ENCODE assay signal across 13 cellular contexts in the genomic region with DNA sequence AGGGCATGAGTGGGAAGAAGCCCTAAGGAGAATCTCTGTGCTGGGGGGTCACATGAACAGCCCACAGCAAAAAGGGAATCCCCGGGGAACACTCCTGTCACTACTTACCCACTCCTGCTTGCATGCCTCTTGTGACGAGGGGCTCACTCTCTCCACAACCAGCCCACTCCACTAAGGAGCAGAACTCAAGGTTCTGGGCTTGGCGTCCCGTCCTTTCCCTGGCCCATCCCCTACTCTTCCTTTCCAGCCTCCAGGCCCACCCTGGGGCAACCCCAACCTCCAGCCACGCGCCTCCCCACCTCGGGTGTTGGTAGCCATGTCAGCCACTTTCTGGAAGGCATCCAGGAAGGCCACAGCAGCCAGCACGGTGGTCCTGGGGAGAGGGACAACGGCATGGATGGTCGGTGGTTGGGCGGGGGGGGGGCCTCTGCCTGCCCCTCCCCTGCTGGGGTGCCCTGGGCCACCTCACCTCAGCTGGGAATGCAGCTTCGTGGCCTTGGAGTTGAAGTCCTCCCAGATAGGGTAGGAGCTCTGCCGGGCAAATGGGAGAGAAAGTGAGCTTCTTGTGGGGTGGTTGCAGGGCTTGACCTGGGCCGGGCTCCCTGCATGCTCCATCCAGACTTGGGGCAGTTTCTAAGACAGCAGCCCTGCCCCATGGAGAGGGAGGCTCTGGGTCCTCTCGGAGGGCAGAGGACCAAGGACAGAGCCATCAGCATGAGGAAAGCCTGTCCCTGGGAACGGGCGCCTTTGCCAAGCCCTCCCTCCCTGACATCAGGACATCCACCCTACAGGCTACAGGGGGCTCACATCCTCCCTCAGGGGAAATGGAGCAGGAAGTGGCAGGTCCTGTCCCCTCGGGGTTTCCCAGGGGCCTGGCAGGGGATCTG. TPM values are rescaled to one million over a fixed set of nuclear protein-coding genes. Genes with fewer than 3 reads are reported as not detected.
DNase-seq lines count a peak whose midpoint lies in the region; ATAC-seq and TF ChIP-seq lines count a peak whose summit lies in the region.
"Had no signal": no experiment of that assay in that cellular context is flagged by ENCODE, and none has a peak within 500 bp of the region (broad histone marks: within the 10 kb centered on the region; RNA-seq: fewer than 3 reads in every experiment).

No MANE protein-coding gene starts in this region.

- H3K4me2 ChIP-seq in OCI-LY7 (ENCODE audit: low read length), result no peak overlapping the region; the same call in 1 of the 2 replicates

- H3K27ac ChIP-seq in A673 (ENCODE audit: low read depth, low read length, poor library complexity, severe bottlenecking), result peak overlapping the region; percentile 42
- peak overlapping the region; percentile 93 for H3K27ac ChIP-seq in left ventricle myocardium inferior (replicated peaks)
- peak overlapping the region; percentile 61 for H3K27ac ChIP-seq in psoas muscle
- no peak overlapping the region for H3K27ac ChIP-seq in OCI-LY7 (ENCODE audit: low read depth, low read length, poor library complexity, severe bottlenecking)
- H3K27ac ChIP-seq in colonic mucosa, result no peak overlapping the region
- H3K27ac ChIP-seq: SJSA1 had no signal

- H3K79me2 ChIP-seq in OCI-LY7 (ENCODE audit: insufficient read depth, low read depth, low read length), result no peaks in the 10 kb centered on the region

- POLR2A ChIA-PET in A673 (lab: Charles Lee; ENCODE audit: low non-redundant PET), result no interaction called here
- POLR2A ChIA-PET in OCI-LY7 (lab: Charles Lee), result no interaction called here

- TF ChIP-seq CTCF in A673 (conservative IDR thresholded peaks at IDR 0.05; ENCODE audit: low read depth, low read length) (no peak), left ventricle myocardium inferior (IDR thresholded peaks at IDR 0.05; ENCODE audit: borderline replicate concordance) (no peak), psoas muscle (IDR thresholded peaks at IDR 0.05) (no peak), OCI-LY7 (conservative IDR thresholded peaks at IDR 0.05; ENCODE audit: low read length) (no peak), colonic mucosa (IDR thresholded peaks at IDR 0.05) (no peak)

- H4K20me1 ChIP-seq in OCI-LY7 (ENCODE audit: insufficient read depth, low read length), result no peaks in the 10 kb centered on the region

- peaks cover 33% of the 10 kb centered on the region for H3K36me3 ChIP-seq in A673 (ENCODE audit: insufficient read depth, low read length, poor library complexity, severe bottlenecking)
- H3K36me3 ChIP-seq in adipocyte (ENCODE audit: control insufficient read depth, insufficient read depth, low read length, severe bottlenecking), result peaks cover 34% of the 10 kb centered on the region
- peaks cover 40% of the 10 kb centered on the region for H3K36me3 ChIP-seq in left ventricle myocardium inferior
- H3K36me3 ChIP-seq in psoas muscle (ENCODE audit: insufficient read depth in 1 of 2, low read depth in 1 of 2), result peaks cover 4 to 63% of the 10 kb centered on the region in 2 donors
- no peaks in the 10 kb centered on the region for H3K36me3 ChIP-seq in OCI-LY7 (ENCODE audit: insufficient read depth, low read length)
- no peaks in the 10 kb centered on the region for H3K36me3 ChIP-seq in colonic mucosa

- H3K9me2 ChIP-seq in OCI-LY7 (ENCODE audit: insufficient read depth, low read length), result no peaks in the 10 kb centered on the region

- CTCF ChIA-PET in A673 (lab: Charles Lee) (interaction anchor here (3.3 kb wide), 1 partner anchor 90 kb away, joined by 21 read pairs; no protein-coding TSS in a partner anchor), OCI-LY7 (lab: Charles Lee; ENCODE audit: unreplicated experiment) (no interaction called here)

- no peak for ATAC-seq in psoas muscle
- ATAC-seq in HG02973 (IDR thresholded peaks at IDR 0.05; ENCODE audit: unreplicated experiment), result no peak

- 58 to 67% (median 67%) methylated on average over 17 to 18 of the region's 18 CpGs for WGBS in psoas muscle, 3 donors

- H3K9ac ChIP-seq in adipocyte (ENCODE audit: low read length) (peak overlapping the region; percentile 75), colonic mucosa (ENCODE audit: low read depth in 2 of 2, low read length in 2 of 2) (peak overlapping the region in 1 of 2 donors; percentile 6)

- H3K9me3 ChIP-seq in A673 (ENCODE audit: low read depth, low read length, poor library complexity, severe bottlenecking) (no peaks in the 10 kb centered on the region), adipocyte (ENCODE audit: control insufficient read depth, low read length) (no peaks in the 10 kb centered on the region), left ventricle myocardium inferior (replicated peaks) (no peaks in the 10 kb centered on the region), psoas muscle (no peaks in the 10 kb centered on the region), OCI-LY7 (ENCODE audit: low read length) (no peaks in the 10 kb centered on the region), colonic mucosa (no peaks in the 10 kb centered on the region)
- H3K9me3 ChIP-seq: MG63, SJSA1 had no signal

- no peak overlapping the region for H2AFZ ChIP-seq in OCI-LY7 (ENCODE audit: low read length)

- intact Hi-C loops in A673 (cut with micrococcal nuclease; ENCODE audit: unreplicated experiment), result loop anchor here (2.0 to 10.0 kb wide), 2 partner anchors 90 to 684 kb away; no protein-coding TSS in a partner anchor
- intact Hi-C loops in left ventricle myocardium inferior (cut with micrococcal nuclease), result loop anchor here (10.0 kb wide), 1 partner anchor 64 kb away; no protein-coding TSS in a partner anchor
- intact Hi-C loops in psoas muscle (cut with DNase I), result loop anchor here (2.0 to 5.0 kb wide), 3 partner anchors 58 to 92 kb away; no protein-coding TSS in a partner anchor
- intact Hi-C loops in OCI-LY7 (cut with micrococcal nuclease; ENCODE audit: unreplicated experiment), result loop anchor here (5.0 kb wide), 1 partner anchor 92 kb away; no protein-coding TSS in a partner anchor
- intact Hi-C loops in colonic mucosa (cut with DNase I), result loop anchor here (2.0 kb wide), 1 partner anchor 90 kb away; no protein-coding TSS in a partner anchor

- DNase-seq in A673 (ENCODE audit: low spot score) (no peak), adipocyte (ENCODE audit: low read depth) (no peak), left ventricle myocardium inferior (peak; percentile 28), psoas muscle (peak; percentile 28 to 60), OCI-LY7 (ENCODE audit: low spot score) (no peak), epidermal melanocyte (ENCODE audit: insufficient read length, low spot score) (no peak), colonic mucosa (no peak)
- DNase-seq: activated T-cell treated with anti-CD3 and anti-CD28 coated beads, Interleukin-2, amount 50 U/mL, for 4 hours; MG63; NCI-H446 treated with DMSO at 0.1 percent for 48 hours; stimulated activated CD4-positive, alpha-beta T cell treated with anti-CD3 and anti-CD28 coated beads, Interleukin-4, amount 100 ng/mL, for 1 hour had no signal

- no peaks in the 10 kb centered on the region for H3K27me3 ChIP-seq in A673 (replicated peaks; ENCODE audit: insufficient read depth, low read depth, low read length, poor library complexity)
- no peaks in the 10 kb centered on the region for H3K27me3 ChIP-seq in adipocyte (replicated peaks; ENCODE audit: control insufficient read depth, insufficient read depth, low read length)
- no peaks in the 10 kb centered on the region for H3K27me3 ChIP-seq in left ventricle myocardium inferior (ENCODE audit: low read depth)
- H3K27me3 ChIP-seq in psoas muscle (ENCODE audit: insufficient read depth in 3 of 3, low read length in 2 of 3), result no peaks in the 10 kb centered on the region
- H3K27me3 ChIP-seq in colonic mucosa, result no peaks in the 10 kb centered on the region
- H3K27me3 ChIP-seq: MG63, SJSA1 had no signal

- H3K4me1 ChIP-seq in A673 (ENCODE audit: insufficient read depth, low read length, poor library complexity, severe bottlenecking), result peaks cover 11% of the 10 kb centered on the region
- H3K4me1 ChIP-seq in adipocyte (ENCODE audit: control insufficient read depth, insufficient read depth, low read length), result peaks cover 55% of the 10 kb centered on the region
- H3K4me1 ChIP-seq in left ventricle myocardium inferior, result peaks cover 88% of the 10 kb centered on the region
- peaks cover 38% of the 10 kb centered on the region for H3K4me1 ChIP-seq in psoas muscle
- H3K4me1 ChIP-seq in OCI-LY7 (ENCODE audit: insufficient read depth, low read length, poor library complexity, severe bottlenecking), result no peaks in the 10 kb centered on the region
- H3K4me1 ChIP-seq in colonic mucosa, result no peaks in the 10 kb centered on the region

- H3K4me3 ChIP-seq in A673 (ENCODE audit: low read depth, low read length, poor library complexity, severe bottlenecking) (no peak overlapping the region), adipocyte (ENCODE audit: low read length) (no peak overlapping the region), left ventricle myocardium inferior (peak overlapping the region; percentile 87), psoas muscle (no peak overlapping the region), OCI-LY7 (ENCODE audit: low read depth, low read length, poor library complexity, severe bottlenecking) (no peak overlapping the region), colonic mucosa (no peak overlapping the region)
- H3K4me3 ChIP-seq: MG63, SJSA1 had no signal

- no TSS peak for BruUV-seq in A673 (replicated peaks; lab: Mats Ljungman, UMichigan)
- BruUV-seq in OCI-LY7 (replicated peaks; lab: Mats Ljungman, UMichigan), result no TSS peak

RNA-seq across cellular contexts. Expression of gene MTSS2, which starts 5.1 kb away (rescaled TPM):
- total RNA-seq in A673 (2021) (47.6 and 54.8 TPM in 2 replicates), left ventricle myocardium inferior (83.9 TPM), psoas muscle (100 to 1,000 TPM; 104 to 166 (median 110) TPM), OCI-LY7 (2022) (0.17 and 0.33 TPM in 2 replicates), colonic mucosa (10 to 100 TPM; 15.5 to 25.3 TPM)
- polyA plus RNA-seq in psoas muscle, result 100 to 1,000 TPM in 1 of 3 donors, 10 to 100 TPM in 2; 50.0 to 120 (median 94.3) TPM
- 0.05 and 0.19 TPM in 2 replicates for total RNA-seq in OCI-LY7 (2014; rRNA removed; shearing (Covaris generic))

RNA-seq across cellular contexts. Expression of gene IL34, which starts 34.4 kb away (rescaled TPM):
- total RNA-seq in A673 (2021) (not detected in 2 replicates), left ventricle myocardium inferior (2.1 TPM), psoas muscle (10 to 100 TPM in 2 of 4 donors, 1 to 10 TPM in 2; 6.5 to 18.5 (median 9.0) TPM), OCI-LY7 (2022) (not detected in 2 replicates), colonic mucosa (1 to 10 TPM; 1.1 to 2.8 TPM)
- polyA plus RNA-seq in psoas muscle, result 1 to 10 TPM in 2 of 3 donors, under 1 TPM in 1; 0.89 to 3.7 (median 2.2) TPM
- total RNA-seq in OCI-LY7 (2014; rRNA removed; shearing (Covaris generic)), result not detected in 2 replicates

Comparison
In these comparisons a context has a peak if more than half of its experiments do, and no peak if none do; other contexts are left out.
1. DNase-seq: peak in left ventricle myocardium inferior (single experiment) and psoas muscle (2 of 2); none in A673 (single experiment), adipocyte (single experiment), OCI-LY7 (single experiment), epidermal melanocyte (single experiment) and colonic mucosa (single experiment).
2. H3K27ac ChIP-seq: peak in A673 (single experiment), left ventricle myocardium inferior (single experiment) and psoas muscle (single experiment); none in OCI-LY7 (single experiment) and colonic mucosa (single experiment).
3. RNA of gene MTSS2, which starts 5.1 kb away (total RNA-seq): 104 to 166 TPM in psoas muscle, 83.9 TPM in left ventricle myocardium inferior (single experiment), 47.6 to 54.8 TPM in A673 and 15.5 to 25.3 TPM in colonic mucosa; 0.05 to 0.33 TPM in OCI-LY7; every median in the first group is over 10 times any median in the second.